Comparison of ENCODE assay signal across 9 cellular contexts in the genomic region with DNA sequence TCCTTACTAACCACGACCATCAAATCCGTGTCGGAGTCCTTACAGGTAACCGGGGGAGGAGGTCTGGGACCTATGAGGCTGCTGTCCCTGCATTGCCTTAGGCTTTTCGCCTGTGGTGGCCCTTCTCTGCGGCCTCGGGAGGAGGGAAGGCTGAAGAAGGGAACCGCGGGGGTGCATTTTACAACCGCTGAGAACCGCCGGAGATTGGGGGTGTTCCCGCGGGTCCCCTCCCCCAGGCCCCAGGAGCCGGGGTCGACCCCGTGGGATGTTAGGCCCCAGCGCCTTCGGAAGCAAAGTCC. TPM values are rescaled to one million over a fixed set of nuclear protein-coding genes. Genes with fewer than 3 reads are reported as not detected.
DNase-seq lines count a peak whose midpoint lies in the region; ATAC-seq and TF ChIP-seq lines count a peak whose summit lies in the region.
"Had no signal": no experiment of that assay in that cellular context is flagged by ENCODE, and none has a peak within 500 bp of the region (broad histone marks: within the 10 kb centered on the region; RNA-seq: fewer than 3 reads in every experiment).

No MANE protein-coding gene starts in this region.

- H3K27ac Mint-ChIP-seq in stimulated activated effector memory CD8-positive, alpha-beta T cell treated with anti-CD3 and anti-CD28 coated beads, Interleukin-12 subunit alpha, Interleukin-12 subunit beta, amount 100 ng/mL, for 72 hours = peak overlapping the region; percentile 88

- H2AFZ ChIP-seq in GM23248 = peak overlapping the region; percentile 99

- H3K4me3 ChIP-seq in GM23248 (peak overlapping the region; percentile 93), right cardiac atrium (ENCODE audit: low read length) (peak overlapping the region; percentile 91)

- peaks cover 17% of the 10 kb centered on the region for H3K4me1 Mint-ChIP-seq in stimulated activated effector memory CD8-positive, alpha-beta T cell treated with anti-CD3 and anti-CD28 coated beads, Interleukin-12 subunit alpha, Interleukin-12 subunit beta, amount 100 ng/mL, for 72 hours

- H4K20me1 ChIP-seq in GM23248 (ENCODE audit: insufficient read depth) = no peaks in the 10 kb centered on the region

- H3K36me3 Mint-ChIP-seq in stimulated activated effector memory CD8-positive, alpha-beta T cell treated with anti-CD3 and anti-CD28 coated beads, Interleukin-12 subunit alpha, Interleukin-12 subunit beta, amount 100 ng/mL, for 72 hours = peaks cover 6% of the 10 kb centered on the region

- H3K9ac ChIP-seq in GM23248 = peak overlapping the region; percentile 82

- H3K4me2 ChIP-seq in GM23248 (ENCODE audit: unreplicated experiment) = peak overlapping the region; percentile 99

- intact Hi-C loops in right cardiac atrium (cut with DNase I) = no loop called here

- H3K9me3 ChIP-seq in GM23248 (ENCODE audit: low read depth) (no peaks in the 10 kb centered on the region), right cardiac atrium (ENCODE audit: control insufficient read depth, low read length) (no peaks in the 10 kb centered on the region)

- ATAC-seq in right cardiac atrium = no peak
- no peak for ATAC-seq in stimulated activated effector memory CD8-positive, alpha-beta T cell treated with anti-CD3 and anti-CD28 coated beads, Interleukin-12 subunit alpha, Interleukin-12 subunit beta, amount 100 ng/mL, for 72 hours
- ATAC-seq in GM19463 (IDR thresholded peaks at IDR 0.05; ENCODE audit: unreplicated experiment) = no peak

- no peaks in the 10 kb centered on the region for H3K27me3 ChIP-seq in GM23248 (replicated peaks; ENCODE audit: insufficient read depth)
- H3K27me3 ChIP-seq in right cardiac atrium (ENCODE audit: control insufficient read depth, insufficient read depth) = no peaks in the 10 kb centered on the region

- H3K4me1 ChIP-seq in GM23248 (ENCODE audit: insufficient read depth) (no peaks in the 10 kb centered on the region), right cardiac atrium (ENCODE audit: control insufficient read depth, insufficient read depth, low read length) (no peaks in the 10 kb centered on the region)

- DNase-seq in GM23248 = no peak
- no peak for DNase-seq in right cardiac atrium
- peak in 1 of 2 donors; percentile 51 for DNase-seq in stimulated activated effector memory CD8-positive, alpha-beta T cell treated with anti-CD3 and anti-CD28 coated beads, Interleukin-12 subunit alpha, Interleukin-12 subunit beta, amount 100 ng/mL, for 72 hours (ENCODE audit: low spot score in 2 of 2)
- no peak for DNase-seq in HCEC 1CT
- DNase-seq in middle frontal gyrus (ENCODE audit: extremely low spot score, low spot score) = no peak
- DNase-seq in SK-N-DZ (ENCODE audit: low spot score) = no peak

- peaks cover 42% of the 10 kb centered on the region for H3K79me2 ChIP-seq in GM23248 (ENCODE audit: insufficient read depth)

- H3K36me3 ChIP-seq in GM23248 (ENCODE audit: low read depth) = no peaks in the 10 kb centered on the region

- no peaks in the 10 kb centered on the region for H3K9me2 ChIP-seq in GM23248 (ENCODE audit: insufficient read depth)

- no peaks in the 10 kb centered on the region for H3K9me3 Mint-ChIP-seq in stimulated activated effector memory CD8-positive, alpha-beta T cell treated with anti-CD3 and anti-CD28 coated beads, Interleukin-12 subunit alpha, Interleukin-12 subunit beta, amount 100 ng/mL, for 72 hours

- TF ChIP-seq CTCF in VCaP (conservative IDR thresholded peaks at IDR 0.05) = no peak

- 1 to 2% methylated on average over 9 to 18 of the region's 19 CpGs for WGBS in GM23248 (ENCODE audit: low coverage in 1 of 2, low lambda C conversion rate in 2 of 2, missing lambda C conversion rate in 2 of 2), 2 experiments
- WGBS in right cardiac atrium = 0% methylated on average over 19 of the region's 19 CpGs

- in situ Hi-C loops in GM23248 (cut with MboI) = loop anchor here (10.0 kb wide), 1 partner anchor 626 kb away; no protein-coding TSS in a partner anchor

- H3F3A ChIP-seq in GM23248 (ENCODE audit: insufficient read depth) = peaks cover 6% of the 10 kb centered on the region

- peak overlapping the region; percentile 85 for H3K4me3 Mint-ChIP-seq in stimulated activated effector memory CD8-positive, alpha-beta T cell treated with anti-CD3 and anti-CD28 coated beads, Interleukin-12 subunit alpha, Interleukin-12 subunit beta, amount 100 ng/mL, for 72 hours

- peak overlapping the region; percentile 60 for H3K27ac ChIP-seq in GM23248
- H3K27ac ChIP-seq in VCaP = peak overlapping the region; percentile 94
- peak overlapping the region; percentile 78 for H3K27ac ChIP-seq in right cardiac atrium (ENCODE audit: low read length)

RNA-seq across cellular contexts. Expression of a gene that starts 0.5 kb away (rescaled TPM):
- total RNA-seq in GM23248 (2014; rRNA removed; shearing (Covaris generic)) = 7.0 and 7.6 TPM in 2 replicates
- polyA plus RNA-seq in GM23248 (2016; fragmentation: Nextera tagmentation; extraction: Ambion mirVana) (8.5 and 9.3 TPM in 2 replicates), right cardiac atrium (16.0 TPM)
- total RNA-seq in right cardiac atrium = 10 to 100 TPM; 19.6 to 25.4 (median 23.6) TPM
- 21.9 and 48.5 TPM in 2 replicates for polyA plus RNA-seq in SK-N-DZ (2014; cell fraction: cytosol; rRNA removed)
- polyA plus RNA-seq in SK-N-DZ (2014; cell fraction: nucleus; rRNA removed) = 16.7 and 18.9 TPM in 2 replicates

RNA-seq across cellular contexts. Expression of a gene that starts 22.3 kb away (rescaled TPM):
- not detected in 2 replicates for total RNA-seq in GM23248 (2014; rRNA removed; shearing (Covaris generic))
- polyA plus RNA-seq in GM23248 (2016; fragmentation: Nextera tagmentation; extraction: Ambion mirVana) (not detected in 2 replicates), right cardiac atrium (not detected)
- not detected for total RNA-seq in right cardiac atrium
- polyA plus RNA-seq in SK-N-DZ (2014; cell fraction: cytosol; rRNA removed) = not detected in 2 replicates
- not detected in 2 replicates for polyA plus RNA-seq in SK-N-DZ (2014; cell fraction: nucleus; rRNA removed)
- total RNA-seq: T-helper 2 cell treated with Interferon-gamma antibody and Interleukin-4, amounts not matched to agents 100 ng/mL and 5 ng/mL, for 36 hours had no signal
